ENCODE assay signal across 9 cellular contexts in genomic region chr19:18672606-18673337, GRCh38. TPM values are rescaled to one million over a fixed set of nuclear protein-coding genes. Genes with fewer than 3 reads are reported as not detected.
A peak's percentile ranks its signal among the peaks of the same experiment; 100 is the strongest.
DNase-seq lines count a peak whose midpoint lies in the region; ATAC-seq and TF ChIP-seq lines count a peak whose summit lies in the region.
"Had no signal": no experiment of that assay in that cellular context is flagged by ENCODE, and none has a peak within 500 bp of the region (broad histone marks: within the 10 kb centered on the region; RNA-seq: fewer than 3 reads in every experiment).

No MANE protein-coding gene starts in this region.

- peak overlapping the region in 3 of 5 donors; percentile 10 to 55 (median 22) for H3K27ac ChIP-seq in stomach

- no peaks in the 10 kb centered on the region for H3K27me3 Mint-ChIP-seq in WTC11 (ENCODE audit: low read depth)
- H3K27me3 Mint-ChIP-seq: activated naive CD4-positive, alpha-beta T cell treated with anti-CD3 and anti-CD28 coated beads, Interleukin-2, amount 50 U/mL, for 24 hours; memory B cell had no signal

- CTCF ChIA-PET in WTC11 (lab: Charles Lee) = interaction anchor here (0.5 to 3.0 kb wide), 21 partner anchors 24 to 471 kb away, joined by 3 to 26 read pairs (median 5); partner anchors contain the start of genes REX1BD and TMEM59L

- peaks cover 16 to 35% (median 34%) of the 10 kb centered on the region in 4 donors for H3K36me3 ChIP-seq in stomach

- no peak overlapping the region for H3K4me3 Mint-ChIP-seq in WTC11
- H3K4me3 Mint-ChIP-seq: activated naive CD4-positive, alpha-beta T cell treated with anti-CD3 and anti-CD28 coated beads, Interleukin-2, amount 50 U/mL, for 24 hours; memory B cell had no signal

- H3K4me1 Mint-ChIP-seq in WTC11 = peaks cover 10% of the 10 kb centered on the region
- H3K4me1 Mint-ChIP-seq: activated naive CD4-positive, alpha-beta T cell treated with anti-CD3 and anti-CD28 coated beads, Interleukin-2, amount 50 U/mL, for 24 hours; memory B cell had no signal

- no peak for TF ChIP-seq POLR2A in stomach (IDR thresholded peaks at IDR 0.05)

- peak overlapping the region; percentile 78; the same call in 1 of the 2 replicates for H3K27ac Mint-ChIP-seq in WTC11
- H3K27ac Mint-ChIP-seq: activated naive CD4-positive, alpha-beta T cell treated with anti-CD3 and anti-CD28 coated beads, Interleukin-2, amount 50 U/mL, for 24 hours; memory B cell had no signal

- POLR2A ChIA-PET in WTC11 (lab: Charles Lee) = interaction anchor here (0.6 to 1.4 kb wide), 3 partner anchors 68 to 172 kb away, joined by 3 read pairs; no protein-coding TSS in a partner anchor

- 29 to 62% (median 45%) methylated on average over 13 of the region's 13 CpGs for WGBS in stomach, 5 donors

- peak; percentile 54 for ATAC-seq in WTC11
- ATAC-seq in HG02938 (IDR thresholded peaks at IDR 0.05; ENCODE audit: unreplicated experiment) = no peak

- intact Hi-C loops in head of caudate nucleus (cut with DNase I) (loop anchor here (5.0 to 10.0 kb wide), 2 partner anchors 65 to 162 kb away; partner anchors contain the start of genes CRLF1 and UPF1), stomach (cut with DNase I; ENCODE audit: low total_unique reads) (no loop called here)

- TF ChIP-seq EP300 in stomach (IDR thresholded peaks at IDR 0.05) = no peak

- TF ChIP-seq CTCF in HFF-Myc (IDR thresholded peaks at IDR 0.05; ENCODE audit: low read depth, low read length, missing control alignments) = peak; percentile 37
- no peak for TF ChIP-seq CTCF in WTC11 (IDR thresholded peaks at IDR 0.05)
- no peak for TF ChIP-seq CTCF in stomach (IDR thresholded peaks at IDR 0.05)

- H3K27me3 ChIP-seq in stomach = no peaks in the 10 kb centered on the region

- peaks cover 13 to 60% (median 24%) of the 10 kb centered on the region in 4 donors for H3K4me1 ChIP-seq in stomach

- DNase-seq in HFF-Myc (ENCODE audit: extremely low read depth, low read depth) (no peak), WTC11 (ENCODE audit: low spot score) (no peak), head of caudate nucleus (peak in 28 of 42 donors; percentile 16 to 80 (median 60)), stomach (peak; percentile 73), NK-92 (lab: John Stamatoyannopoulos, UW; ENCODE audit: unreplicated experiment) (no peak), HuH-7.5 (ENCODE audit: low spot score) (no peak)

- no peaks in the 10 kb centered on the region for H3K9me3 ChIP-seq in stomach

- H3K36me3 Mint-ChIP-seq in WTC11 = 0 out of 2 replicates have a peak, but pooled peaks cover 3% of the 10 kb centered on the region
- H3K36me3 Mint-ChIP-seq: activated naive CD4-positive, alpha-beta T cell treated with anti-CD3 and anti-CD28 coated beads, Interleukin-2, amount 50 U/mL, for 24 hours had no signal

- H3K9me3 Mint-ChIP-seq in WTC11 = no peaks in the 10 kb centered on the region
- H3K9me3 Mint-ChIP-seq: activated naive CD4-positive, alpha-beta T cell treated with anti-CD3 and anti-CD28 coated beads, Interleukin-2, amount 50 U/mL, for 24 hours; memory B cell had no signal

- no peak overlapping the region for H3K4me3 ChIP-seq in HFF-Myc (replicated peaks; ENCODE audit: low read depth, low read length)
- H3K4me3 ChIP-seq in stomach = no peak overlapping the region

TF ChIP-seq in WTC11, 78 proteins besides CTCF, POLR2A, EP300 and RAD21:
- TF ChIP-seq ATF1 (CRISPR knock-in tag; IDR thresholded peaks at IDR 0.05) = no peak
- TF ChIP-seq OVOL2 (CRISPR knock-in tag; IDR thresholded peaks at IDR 0.05; ENCODE audit: borderline replicate concordance) = no peak
- no peak for TF ChIP-seq ATF3 (CRISPR knock-in tag; conservative IDR thresholded peaks at IDR 0.05)
- no peak for TF ChIP-seq SMAD3 (CRISPR knock-in tag; IDR thresholded peaks at IDR 0.05; ENCODE audit: borderline replicate concordance)
- no peak for TF ChIP-seq E2F4 (CRISPR knock-in tag; IDR thresholded peaks at IDR 0.05; ENCODE audit: borderline replicate concordance, low read depth)
- no peak for TF ChIP-seq ZNF671 (CRISPR knock-in tag; IDR thresholded peaks at IDR 0.05)
- no peak for TF ChIP-seq ESRRA (CRISPR knock-in tag; IDR thresholded peaks at IDR 0.05; ENCODE audit: borderline replicate concordance)
- no peak for TF ChIP-seq ZSCAN18 (CRISPR knock-in tag; IDR thresholded peaks at IDR 0.05)
- no peak for TF ChIP-seq ZBTB43 (CRISPR knock-in tag; IDR thresholded peaks at IDR 0.05)
- no peak for TF ChIP-seq MXD4 (CRISPR knock-in tag; IDR thresholded peaks at IDR 0.05; ENCODE audit: borderline replicate concordance)
- no peak for TF ChIP-seq CREB1 (CRISPR knock-in tag; IDR thresholded peaks at IDR 0.05)
- no peak for TF ChIP-seq ELF4 (CRISPR knock-in tag; IDR thresholded peaks at IDR 0.05; ENCODE audit: low read depth)
- no peak for TF ChIP-seq ZNF121 (CRISPR knock-in tag; IDR thresholded peaks at IDR 0.05)

RNA-seq across cellular contexts. Expression of gene CRTC1, which starts 10.7 kb away (rescaled TPM):
- total RNA-seq in WTC11 (2021) (12.3 to 17.0 TPM (median 16.3 TPM) in 3 replicates), stomach (10 to 100 TPM in 1 of 5 donors, 1 to 10 TPM in 3, not detected in 1; 4.2 to 28.0 (median 4.7) TPM)
- 1 to 10 TPM; 4.6 to 8.4 (median 4.6) TPM for polyA plus RNA-seq in stomach

RNA-seq across cellular contexts. Expression of gene KLHL26, which starts 35.9 kb away (rescaled TPM):
- total RNA-seq in WTC11 (2021) = 13.1 to 14.2 TPM (median 14.2 TPM) in 3 replicates
- total RNA-seq in stomach = 10 to 100 TPM in 2 of 5 donors, 1 to 10 TPM in 3; 1.2 to 45.1 (median 7.0) TPM
- 1 to 10 TPM; 3.2 to 4.4 (median 3.7) TPM for polyA plus RNA-seq in stomach

Comparison
In these comparisons a context has a peak if more than half of its experiments do, and no peak if none do; other contexts are left out.
1. DNase-seq: peak in head of caudate nucleus (28 of 42) and stomach (single experiment); none in HFF-Myc (single experiment), WTC11 (single experiment), NK-92 (single experiment) and HuH-7.5 (single experiment).